Comparison of ENCODE assay signal across 32 cellular contexts in the genomic region with DNA sequence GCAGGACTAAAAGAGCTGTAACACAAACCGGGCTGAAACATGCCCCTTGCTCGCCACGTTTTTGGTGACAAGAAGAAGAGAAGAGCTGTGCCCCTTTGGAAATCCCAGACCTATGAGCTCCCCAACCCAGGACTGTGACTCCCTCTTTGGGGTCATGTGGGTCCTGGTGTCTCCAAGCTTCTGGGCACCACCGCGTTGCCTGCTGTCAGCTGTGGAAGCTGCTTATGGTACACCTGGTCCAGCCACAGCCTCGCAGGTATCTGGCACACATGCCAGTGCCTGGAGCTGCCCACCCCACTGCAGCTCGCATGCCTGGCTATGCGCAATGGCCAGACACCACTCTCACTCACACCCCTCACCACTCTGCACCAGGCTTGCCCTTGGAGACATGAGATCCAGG.
"Had no signal": no experiment of that assay in that cellular context is flagged by ENCODE, and none has a peak within 500 bp of the region (broad histone marks: within the 10 kb centered on the region; RNA-seq: fewer than 3 reads in every experiment).

No MANE protein-coding gene starts in this region.

- H3K4me3 ChIP-seq: ascending aorta had no signal

- H3K9me3 Mint-ChIP-seq: activated CD4-positive, alpha-beta memory T cell treated with anti-CD3 and anti-CD28 coated beads for 36 hours; activated CD4-positive, alpha-beta T cell treated with anti-CD3 and anti-CD28 coated beads, Interleukin-2, amount 10 ng/mL, durations not matched to agents 24 days and 14 days; activated CD8-positive, alpha-beta T cell treated with anti-CD3 and anti-CD28 coated beads for 36 hours; activated naive CD4-positive, alpha-beta T cell treated with anti-CD3 and anti-CD28 coated beads, Interleukin-2, amount 10 ng/mL, durations not matched to agents 7 days and 5 days; activated naive CD4-positive, alpha-beta T cell treated with anti-CD3 and anti-CD28 coated beads, Interleukin-2, amount 50 U/mL, for 24 hours; activated naive CD8-positive, alpha-beta T cell treated with anti-CD3 and anti-CD28 coated beads, Interleukin-2, amount 50 U/mL, for 24 hours; activated T-helper 2 cell treated with anti-CD3 and anti-CD28 coated beads, Interferon-gamma antibody, Interleukin-2, Interleukin-4, amounts not matched to agents 10 μg/mL and 5 μg/mL and 100 μg/mL, durations not matched to agents 14 hours and 24 hours and 36 hours; T-helper 2 cell treated with Interferon-gamma antibody and Interleukin-4, amounts not matched to agents 5 μg/mL and 100 μg/mL, for 36 hours had no signal

- H3K27ac ChIP-seq: ascending aorta, VCaP had no signal

- H3K4me1 ChIP-seq: ascending aorta had no signal

- H3K4me1 Mint-ChIP-seq: activated B cell treated with CpG ODN at 0.5 μM for 24 hours; activated CD4-positive, alpha-beta T cell treated with anti-CD3 and anti-CD28 coated beads, Interleukin-2, amount 10 ng/mL, durations not matched to agents 24 days and 14 days; activated naive CD4-positive, alpha-beta T cell treated with anti-CD3 and anti-CD28 coated beads, Interleukin-2, amount 10 ng/mL, durations not matched to agents 7 days and 5 days; activated naive CD4-positive, alpha-beta T cell treated with anti-CD3 and anti-CD28 coated beads, Interleukin-2, amount 50 U/mL, for 24 hours; activated naive CD8-positive, alpha-beta T cell treated with anti-CD3 and anti-CD28 coated beads, Interleukin-2, amount 50 U/mL, for 24 hours; brain had no signal

- H3K27me3 ChIP-seq: ascending aorta had no signal

- H3K27ac Mint-ChIP-seq: activated B cell treated with CpG ODN at 0.5 μM for 24 hours; activated CD4-positive, alpha-beta memory T cell treated with anti-CD3 and anti-CD28 coated beads for 36 hours; activated CD4-positive, alpha-beta T cell treated with anti-CD3 and anti-CD28 coated beads, Interleukin-2, amount 10 ng/mL, durations not matched to agents 24 days and 14 days; activated CD8-positive, alpha-beta T cell treated with anti-CD3 and anti-CD28 coated beads for 36 hours; activated naive CD4-positive, alpha-beta T cell treated with anti-CD3 and anti-CD28 coated beads, Interleukin-2, amount 10 ng/mL, durations not matched to agents 7 days and 5 days; activated naive CD4-positive, alpha-beta T cell treated with anti-CD3 and anti-CD28 coated beads, Interleukin-2, amount 50 U/mL, for 24 hours; activated naive CD8-positive, alpha-beta T cell; activated naive CD8-positive, alpha-beta T cell treated with anti-CD3 and anti-CD28 coated beads, Interleukin-2, amount 50 U/mL, for 24 hours; activated T-helper 2 cell treated with anti-CD3 and anti-CD28 coated beads, Interferon-gamma antibody, Interleukin-2, Interleukin-4, amounts not matched to agents 10 μg/mL and 5 μg/mL and 100 μg/mL, durations not matched to agents 14 hours and 24 hours and 36 hours; brain; T-helper 1 cell treated with Interleukin-12 subunit alpha and Interleukin-12 subunit beta and Interleukin-4 antibody, amounts not matched to agents 30 μg/mL and 1 μg/mL, for 36 hours; T-helper 2 cell treated with Interferon-gamma antibody and Interleukin-4, amounts not matched to agents 5 μg/mL and 100 μg/mL, for 36 hours had no signal

- H3K9me3 ChIP-seq: ascending aorta had no signal

- H3K36me3 ChIP-seq: ascending aorta had no signal

- ATAC-seq: activated CD8-positive, alpha-beta T cell treated with anti-CD3 and anti-CD28 coated beads for 36 hours; activated naive CD8-positive, alpha-beta T cell treated with anti-CD3 and anti-CD28 coated beads, Interleukin-2, amount 50 U/mL, for 24 hours had no signal

- FAIRE-seq: TTC549 had no signal

- DNase-seq: activated B cell treated with CpG ODN at 0.5 μM for 24 hours; activated CD4-positive, alpha-beta memory T cell treated with anti-CD3 and anti-CD28 coated beads for 36 hours; activated CD4-positive, alpha-beta T cell treated with anti-CD3 and anti-CD28 coated beads for 4 hours; activated CD4-positive, alpha-beta T cell treated with anti-CD3 and anti-CD28 coated beads, Interleukin-2, amount 50 U/mL, for 1 hour; activated CD4-positive, alpha-beta T cell treated with anti-CD3 and anti-CD28 coated beads, Interleukin-2, amount 50 U/mL, for 4 hours; activated CD4-positive, CD25-positive, alpha-beta regulatory T cell treated with anti-CD3 and anti-CD28 coated beads, Interleukin-2, amount 50 U/mL, for 72 hours; activated CD8-positive, alpha-beta memory T cell treated with anti-CD3 and anti-CD28 coated beads, Interleukin-2, amount 50 U/mL, for 4 hours; activated CD8-positive, alpha-beta T cell treated with anti-CD3 and anti-CD28 coated beads for 36 hours; activated effector memory CD4-positive, alpha-beta T cell treated with Interleukin-2 at 50 U/mL for 16 hours; activated gamma-delta T cell; activated naive CD4-positive, alpha-beta T cell treated with anti-CD3 and anti-CD28 coated beads, Interleukin-2, amount 10 ng/mL, durations not matched to agents 7 days and 5 days; activated naive CD4-positive, alpha-beta T cell treated with Interleukin-2 at 50 U/mL for 16 hours; activated naive CD8-positive, alpha-beta T cell treated with anti-CD3 and anti-CD28 coated beads, Interleukin-2, amount 50 U/mL, for 24 hours; activated T-cell treated with anti-CD3 and anti-CD28 coated beads for 4 hours; activated T-cell treated with anti-CD3 and anti-CD28 coated beads, Interleukin-2, amount 50 U/mL, for 1 hour; activated T-cell treated with anti-CD3 and anti-CD28 coated beads, Interleukin-2, amount 50 U/mL, for 48 hours; amygdala; anterior cingulate cortex; central memory CD4-positive, alpha-beta T cell; T-helper 1 cell; T-helper 2 cell; T-helper 9 cell had no signal

- H3K36me3 Mint-ChIP-seq: activated CD4-positive, alpha-beta memory T cell treated with anti-CD3 and anti-CD28 coated beads for 36 hours; activated naive CD4-positive, alpha-beta T cell treated with anti-CD3 and anti-CD28 coated beads, Interleukin-2, amount 10 ng/mL, durations not matched to agents 7 days and 5 days; activated naive CD4-positive, alpha-beta T cell treated with anti-CD3 and anti-CD28 coated beads, Interleukin-2, amount 50 U/mL, for 24 hours; brain had no signal

- H3K4me3 Mint-ChIP-seq: activated B cell treated with CpG ODN at 0.5 μM for 24 hours; activated CD4-positive, alpha-beta memory T cell treated with anti-CD3 and anti-CD28 coated beads for 36 hours; activated CD4-positive, alpha-beta T cell treated with anti-CD3 and anti-CD28 coated beads, Interleukin-2, amount 10 ng/mL, durations not matched to agents 24 days and 14 days; activated CD8-positive, alpha-beta T cell treated with anti-CD3 and anti-CD28 coated beads for 36 hours; activated naive CD4-positive, alpha-beta T cell treated with anti-CD3 and anti-CD28 coated beads, Interleukin-2, amount 10 ng/mL, durations not matched to agents 7 days and 5 days; activated naive CD4-positive, alpha-beta T cell treated with anti-CD3 and anti-CD28 coated beads, Interleukin-2, amount 50 U/mL, for 24 hours; activated naive CD8-positive, alpha-beta T cell; activated naive CD8-positive, alpha-beta T cell treated with anti-CD3 and anti-CD28 coated beads, Interleukin-2, amount 50 U/mL, for 24 hours; brain; T-helper 1 cell treated with Interleukin-12 subunit alpha and Interleukin-12 subunit beta and Interleukin-4 antibody, amounts not matched to agents 30 μg/mL and 1 μg/mL, for 36 hours; T-helper 2 cell treated with Interferon-gamma antibody and Interleukin-4, amounts not matched to agents 5 μg/mL and 100 μg/mL, for 36 hours had no signal
